In genomic region chr2:197113221-197113831, GRCh38 we compare ENCODE assay signal across 7 cellular contexts.
A peak's percentile ranks its signal among the peaks of the same experiment; 100 is the strongest.
DNase-seq lines count a peak whose midpoint lies in the region; ATAC-seq and TF ChIP-seq lines count a peak whose summit lies in the region.

No MANE protein-coding gene starts in this region.

- no peaks in the 10 kb centered on the region for H3K9me3 ChIP-seq in spleen

- 10 to 23% (median 14%) methylated on average over 2 of the region's 2 CpGs for WGBS in spleen, 5 donors

- no peak overlapping the region for H3K27ac ChIP-seq in VCaP
- peak overlapping the region in 5 of 8 donors; percentile 11 to 74 (median 49) for H3K27ac ChIP-seq in spleen

- intact Hi-C loops in spleen (cut with DNase I; ENCODE audit: low total_unique reads), result loop anchor here (5.0 to 10.0 kb wide), 3 partner anchors 51 to 264 kb away; no protein-coding TSS in a partner anchor

- peak; percentile 67 for ATAC-seq in GM19395 (IDR thresholded peaks at IDR 0.05; ENCODE audit: unreplicated experiment)

- H3K4me1 ChIP-seq in spleen, result peaks cover 7 to 66% (median 26%) of the 10 kb centered on the region in 6 donors

- no peaks in the 10 kb centered on the region for H3K27me3 ChIP-seq in spleen (replicated peaks in 1 of 7)

- TF ChIP-seq POLR2A in spleen (IDR thresholded peaks at IDR 0.05), result no peak

- H3K4me3 ChIP-seq in fibroblast of villous mesenchyme (ENCODE audit: low read depth, low read length), result no peak overlapping the region
- H3K4me3 ChIP-seq in spleen, result no peak overlapping the region

- TF ChIP-seq CTCF in VCaP (conservative IDR thresholded peaks at IDR 0.05) (peak; percentile 74), fibroblast of villous mesenchyme (IDR thresholded peaks at IDR 0.05; ENCODE audit: insufficient read depth, low read depth, low read length) (peak; percentile 60), spleen (IDR thresholded peaks at IDR 0.05 in 8 of 11, conservative IDR thresholded peaks at IDR 0.05 in 3 of 11) (peak; percentile 40 to 76 (median 67))

- peaks cover 3 to 55% (median 21%) of the 10 kb centered on the region in 6 donors for H3K36me3 ChIP-seq in spleen

- DNase-seq in DMS79 (lab: John Stamatoyannopoulos, UW), result peak; percentile 12
- peak; percentile 27 for DNase-seq in M059J (ENCODE audit: low read depth)
- peak; percentile 42 for DNase-seq in fibroblast of villous mesenchyme (ENCODE audit: low read depth)
- DNase-seq in spleen, result no peak
- no peak for DNase-seq in activated effector memory CD4-positive, alpha-beta T cell treated with anti-CD3 and anti-CD28 coated beads, Interleukin-2, amount 50 U/mL, for 16 hours

Comparison
In these comparisons a context has a peak if more than half of its experiments do, and no peak if none do; other contexts are left out.
1. DNase-seq: peak in DMS79 (single experiment), M059J (single experiment) and fibroblast of villous mesenchyme (single experiment); none in spleen (single experiment) and activated effector memory CD4-positive, alpha-beta T cell treated with anti-CD3 and anti-CD28 coated beads, Interleukin-2, amount 50 U/mL, for 16 hours (single experiment).
2. Peak in every context shown above with its lines, with median percentiles within 50 percentile points of each other: CTCF ChIP-seq.